Comparison of ENCODE assay signal across 23 cellular contexts in the genomic region with DNA sequence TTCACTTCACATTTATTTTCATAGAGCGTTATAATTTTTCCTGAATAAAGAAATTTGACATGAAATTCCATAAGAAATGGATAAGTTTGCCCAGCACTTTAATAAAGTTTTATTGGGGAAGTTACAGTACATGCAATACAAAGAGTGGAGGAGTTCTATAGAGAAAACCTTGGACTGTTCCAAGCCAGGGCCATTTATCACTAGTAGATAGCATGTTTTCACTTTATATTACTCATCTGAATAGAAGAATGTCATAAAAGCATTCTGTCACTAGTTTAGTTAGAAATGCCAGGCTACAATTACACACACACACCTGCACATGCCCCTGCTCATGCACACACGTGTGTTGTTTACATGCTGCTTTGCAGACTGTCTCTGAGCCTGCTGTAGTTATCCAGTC.
"Had no signal": no experiment of that assay in that cellular context is flagged by ENCODE, and none has a peak within 500 bp of the region (broad histone marks: within the 10 kb centered on the region; RNA-seq: fewer than 3 reads in every experiment).

No MANE protein-coding gene starts in this region.

- H3K9me3 ChIP-seq: gastrocnemius medialis, right lobe of liver, thyroid gland, vagina had no signal

- H3K79me2 ChIP-seq: parathyroid adenoma had no signal

- ATAC-seq: gastrocnemius medialis; left lobe of liver; right lobe of liver; stimulated activated naive CD8-positive, alpha-beta T cell treated with anti-CD3 and anti-CD28 coated beads, Interleukin-15, amount 100 ng/mL, for 72 hours had no signal

- H3K4me3 ChIP-seq: dorsolateral prefrontal cortex, gastrocnemius medialis, lung, neural progenitor cell, right lobe of liver, smooth muscle cell, thyroid gland, vagina had no signal

- H3K4me1 Mint-ChIP-seq: neural progenitor cell had no signal

- H3K27me3 ChIP-seq: dorsolateral prefrontal cortex, gastrocnemius medialis, neural progenitor cell, right lobe of liver, thyroid gland, vagina had no signal

- H3K4me3 Mint-ChIP-seq: memory B cell; naive B cell; nephron; neural progenitor cell; stimulated activated naive CD8-positive, alpha-beta T cell treated with anti-CD3 and anti-CD28 coated beads, Interleukin-15, amount 100 ng/mL, for 72 hours had no signal

- H2AFZ ChIP-seq: neural progenitor cell, parathyroid adenoma had no signal

- H3K27me3 Mint-ChIP-seq: memory B cell; naive B cell; progenitor cell of endocrine pancreas; stimulated activated naive CD8-positive, alpha-beta T cell treated with anti-CD3 and anti-CD28 coated beads, Interleukin-15, amount 100 ng/mL, for 72 hours had no signal

- H3K36me3 ChIP-seq: gastrocnemius medialis, neural progenitor cell, right lobe of liver, thyroid gland, vagina had no signal

- H3K27ac ChIP-seq: dorsolateral prefrontal cortex, gastrocnemius medialis, neural progenitor cell, parathyroid adenoma, right lobe of liver, thyroid gland, vagina had no signal

- H3K9ac ChIP-seq: neural progenitor cell, parathyroid adenoma had no signal

- H3K4me2 ChIP-seq: neural progenitor cell, smooth muscle cell had no signal

- H3K4me1 ChIP-seq: gastrocnemius medialis, neural progenitor cell, parathyroid adenoma, right lobe of liver, thyroid gland, vagina had no signal

- DNase-seq: dorsolateral prefrontal cortex; effector CD4-positive, alpha-beta T cell; gastrocnemius medialis; head of caudate nucleus; naive B cell; right lobe of liver; stimulated activated CD4-positive, alpha-beta T cell treated with anti-CD3 and anti-CD28 coated beads, Interleukin-12 subunit alpha, Interleukin-12 subunit beta, amount 100 ng/mL, for 4 hours; stimulated activated CD4-positive, alpha-beta T cell treated with anti-CD3 and anti-CD28 coated beads, Interleukin-1b, Interleukin-23, amount 100 ng/mL, for 48 hours; stimulated activated CD4-positive, alpha-beta T cell treated with anti-CD3 and anti-CD28 coated beads, Interleukin-4, amount 100 ng/mL, for 1 hour; stimulated activated CD8-positive, alpha-beta memory T cell treated with anti-CD3 and anti-CD28 coated beads, Interleukin-4, amount 100 ng/mL, for 48 hours; stimulated activated naive CD4-positive, alpha-beta T cell; stimulated activated naive CD8-positive, alpha-beta T cell treated with anti-CD3 and anti-CD28 coated beads, Interleukin-15, amount 100 ng/mL, for 72 hours; thyroid gland; trophoblast cell had no signal

- H3K9me3 Mint-ChIP-seq: memory B cell; naive B cell; nephron; neural progenitor cell; stimulated activated naive CD8-positive, alpha-beta T cell treated with anti-CD3 and anti-CD28 coated beads, Interleukin-15, amount 100 ng/mL, for 72 hours had no signal
